15 cellular contexts compared by ENCODE assay signal in the genomic region with DNA sequence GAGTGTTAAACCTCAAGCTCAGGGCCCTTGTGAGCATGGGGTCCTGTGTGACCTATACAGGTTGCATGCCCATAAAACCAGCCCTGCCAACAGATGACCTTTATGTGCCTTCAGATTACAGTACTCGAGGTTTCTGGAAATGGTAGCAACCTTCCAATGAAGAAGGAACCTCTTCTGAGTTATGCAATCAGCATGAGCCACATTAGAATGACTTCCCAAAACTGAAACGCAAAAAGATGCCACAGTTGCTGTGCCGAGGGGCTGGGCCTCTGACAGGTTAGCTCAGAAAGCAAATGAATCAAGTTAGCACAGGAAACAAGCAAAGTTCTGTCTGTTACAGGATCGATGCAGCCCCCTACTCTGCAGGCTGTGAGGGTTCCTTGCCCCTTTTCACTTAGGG.
DNase-seq lines count a peak whose midpoint lies in the region; ATAC-seq and TF ChIP-seq lines count a peak whose summit lies in the region.
"Had no signal": no experiment of that assay in that cellular context is flagged by ENCODE, and none has a peak within 500 bp of the region (broad histone marks: within the 10 kb centered on the region; RNA-seq: fewer than 3 reads in every experiment).

No MANE protein-coding gene starts in this region.

- DNase-seq in AG08395 (ENCODE audit: low spot score) (peak; percentile 31), islet precursor cell (peak; percentile 30), NCI-H2081 treated with DMSO at 0.1 percent for 48 hours (lab: John Stamatoyannopoulos, UW) (no peak), amniotic stem cell (lab: John Stamatoyannopoulos, UW) (no peak)
- no peak for DNase-seq in stimulated activated CD8-positive, alpha-beta memory T cell treated with anti-CD3 and anti-CD28 coated beads, Interleukin-4, amount 100 ng/mL, for 48 hours
- DNase-seq: activated CD4-positive, CD25-positive, alpha-beta regulatory T cell; activated T-cell treated with anti-CD3 and anti-CD28 coated beads for 4 hours; BE2C; central memory CD4-positive, alpha-beta T cell; NCI-H2107; ovary had no signal

- peaks cover 32% of the 10 kb centered on the region for H3K4me1 ChIP-seq in OCI-LY3 (ENCODE audit: low read length)
- H3K4me1 ChIP-seq: BE2C had no signal

- no peaks in the 10 kb centered on the region for H3K27me3 ChIP-seq in OCI-LY3 (ENCODE audit: low read depth, low read length)
- H3K27me3 ChIP-seq: BE2C, ovary had no signal

- H2AFZ ChIP-seq in OCI-LY3 (ENCODE audit: low read depth, low read length): peak overlapping the region; percentile 22; the same call in 1 of the 2 replicates

- peak overlapping the region; percentile 65 for H3K4me3 ChIP-seq in OCI-LY3 (ENCODE audit: low read length)
- H3K4me3 ChIP-seq: ovary, skin epidermis had no signal

- no peaks in the 10 kb centered on the region for H3K9me3 ChIP-seq in OCI-LY3 (ENCODE audit: insufficient read depth, low read length)
- H3K9me3 ChIP-seq: BE2C, ovary had no signal

- H3K79me2 ChIP-seq in OCI-LY3 (ENCODE audit: low read length): no peaks in the 10 kb centered on the region

- no peaks in the 10 kb centered on the region for H3K36me3 ChIP-seq in OCI-LY3 (replicated peaks; ENCODE audit: low read depth, low read length)
- H3K36me3 ChIP-seq: BE2C, ovary had no signal

- no peaks in the 10 kb centered on the region for H4K20me1 ChIP-seq in OCI-LY3 (ENCODE audit: insufficient read depth, low read length)

- TF ChIP-seq CTCF in OCI-LY3 (IDR thresholded peaks at IDR 0.05; ENCODE audit: low read depth, low read length): no peak

- ATAC-seq in GM18511 (IDR thresholded peaks at IDR 0.05; ENCODE audit: unreplicated experiment): peak; percentile 39
- no peak for ATAC-seq in HG03108 (IDR thresholded peaks at IDR 0.05; ENCODE audit: unreplicated experiment)

- H3K27ac ChIP-seq in OCI-LY3 (ENCODE audit: low read length): peak overlapping the region; percentile 75
- H3K27ac ChIP-seq: ovary had no signal

- peak overlapping the region; percentile 91 for H3K4me2 ChIP-seq in OCI-LY3 (ENCODE audit: low read length)

- H3K9ac ChIP-seq in OCI-LY3 (ENCODE audit: low read length): peak overlapping the region; percentile 51

Comparison
In these comparisons a context has a peak if more than half of its experiments do, and no peak if none do; other contexts are left out.
1. DNase-seq: peak in AG08395 (single experiment) and islet precursor cell (single experiment); none in NCI-H2081 treated with DMSO at 0.1 percent for 48 hours (single experiment), stimulated activated CD8-positive, alpha-beta memory T cell treated with anti-CD3 and anti-CD28 coated beads, Interleukin-4, amount 100 ng/mL, for 48 hours (single experiment) and amniotic stem cell (single experiment).